Comparison of ENCODE assay signal across 12 cellular contexts in the genomic region with DNA sequence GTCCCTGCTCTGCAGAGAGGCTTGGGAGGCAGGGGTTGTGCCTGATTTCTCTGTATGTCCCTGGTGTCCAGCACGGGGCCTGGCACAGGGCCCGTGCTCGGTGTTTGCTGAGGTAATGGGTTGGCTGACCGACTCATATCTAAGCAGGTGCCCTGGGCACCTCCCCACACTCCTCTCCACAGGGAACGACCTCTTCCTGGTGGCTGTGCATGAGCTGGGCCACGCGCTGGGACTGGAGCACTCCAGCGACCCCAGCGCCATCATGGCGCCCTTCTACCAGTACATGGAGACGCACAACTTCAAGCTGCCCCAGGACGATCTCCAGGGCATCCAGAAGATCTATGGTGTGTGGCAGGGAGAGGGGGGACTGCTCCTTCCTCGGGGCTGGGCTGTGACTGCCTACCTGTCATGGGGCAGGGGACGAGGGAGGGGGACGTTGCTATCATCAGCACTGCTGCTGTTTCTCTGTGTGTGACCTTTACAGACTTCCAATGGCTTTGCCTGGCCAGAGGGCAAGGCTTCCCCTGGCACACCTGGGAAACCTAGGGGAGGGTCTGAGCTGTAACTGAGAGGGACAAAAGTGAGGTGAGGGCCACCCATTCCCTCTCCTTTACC. TPM values are rescaled to one million over a fixed set of nuclear protein-coding genes. Genes with fewer than 3 reads are reported as not detected.
DNase-seq lines count a peak whose midpoint lies in the region; ATAC-seq and TF ChIP-seq lines count a peak whose summit lies in the region.
"Had no signal": no experiment of that assay in that cellular context is flagged by ENCODE, and none has a peak within 500 bp of the region (broad histone marks: within the 10 kb centered on the region; RNA-seq: fewer than 3 reads in every experiment).

No MANE protein-coding gene starts in this region.

- no peaks in the 10 kb centered on the region for H3K9me2 ChIP-seq in hepatocyte (replicated peaks; ENCODE audit: insufficient read depth)

- H3K27ac Mint-ChIP-seq in Calu3 (ENCODE audit: unreplicated experiment) (peak overlapping the region; percentile 70), osteocyte (ENCODE audit: unreplicated experiment) (peak overlapping the region; percentile 58)
- H3K27ac Mint-ChIP-seq in activated CD4-positive, alpha-beta memory T cell treated with anti-CD3 and anti-CD28 coated beads for 36 hours = no peak overlapping the region
- H3K27ac Mint-ChIP-seq in stimulated activated memory B cell treated with anti-CD40 and anti-IgM and Interleukin-4, amounts not matched to agents 10 μg/mL and 1 μg/mL and 100 μg/mL, for 72 hours = no peak overlapping the region
- H3K27ac Mint-ChIP-seq: activated naive CD8-positive, alpha-beta T cell treated with anti-CD3 and anti-CD28 coated beads, Interleukin-2, amount 50 U/mL, for 24 hours had no signal

- peaks cover 23% of the 10 kb centered on the region for H3K4me1 ChIP-seq in hepatocyte (ENCODE audit: insufficient read depth)
- H3K4me1 ChIP-seq: BE2C had no signal

- 74% methylated on average over 15 of the region's 15 CpGs for WGBS in hepatocyte (ENCODE audit: low lambda C conversion rate, missing lambda C conversion rate)

- BruUV-seq in Calu3 (replicated peaks; lab: Mats Ljungman, UMichigan) = TSS peak; percentile 87

- no peaks in the 10 kb centered on the region for H3K27me3 ChIP-seq in hepatocyte
- H3K27me3 ChIP-seq: BE2C had no signal

- peak overlapping the region; percentile 89 for H3K27ac ChIP-seq in RWPE1
- peak overlapping the region; percentile 97 for H3K27ac ChIP-seq in hepatocyte

- H4K20me1 ChIP-seq in hepatocyte (ENCODE audit: insufficient read depth, poor library complexity, severe bottlenecking) = no peaks in the 10 kb centered on the region

- H3K9me3 Mint-ChIP-seq in Calu3 (ENCODE audit: low read depth, unreplicated experiment) = no peaks in the 10 kb centered on the region
- H3K9me3 Mint-ChIP-seq in osteocyte (ENCODE audit: unreplicated experiment) = no peaks in the 10 kb centered on the region
- no peaks in the 10 kb centered on the region for H3K9me3 Mint-ChIP-seq in activated CD4-positive, alpha-beta memory T cell treated with anti-CD3 and anti-CD28 coated beads for 36 hours
- H3K9me3 Mint-ChIP-seq in stimulated activated memory B cell treated with anti-CD40 and anti-IgM and Interleukin-4, amounts not matched to agents 10 μg/mL and 1 μg/mL and 100 μg/mL, for 72 hours = no peaks in the 10 kb centered on the region
- H3K9me3 Mint-ChIP-seq: activated naive CD8-positive, alpha-beta T cell treated with anti-CD3 and anti-CD28 coated beads, Interleukin-2, amount 50 U/mL, for 24 hours had no signal

- H3K36me3 ChIP-seq in hepatocyte (replicated peaks; ENCODE audit: insufficient read depth, low read depth) = no peaks in the 10 kb centered on the region
- H3K36me3 ChIP-seq: BE2C had no signal

- peak overlapping the region; percentile 50 for H3K4me2 ChIP-seq in hepatocyte

- DNase-seq in Calu3 = peak; percentile 76
- DNase-seq in RWPE1 (ENCODE audit: low spot score) = no peak
- no peak for DNase-seq in hepatocyte (ENCODE audit: low spot score)
- DNase-seq in osteocyte (ENCODE audit: extremely low spot score, unreplicated experiment) = no peak
- no peak for DNase-seq in D341Med (ENCODE audit: low spot score)
- no peak for DNase-seq in activated CD4-positive, alpha-beta memory T cell treated with anti-CD3 and anti-CD28 coated beads for 36 hours
- DNase-seq: activated naive CD8-positive, alpha-beta T cell treated with anti-CD3 and anti-CD28 coated beads, Interleukin-2, amount 50 U/mL, for 24 hours; BE2C; Karpas-422 had no signal

- no peak for ATAC-seq in GM18511 (IDR thresholded peaks at IDR 0.05; ENCODE audit: unreplicated experiment)
- no peak for ATAC-seq in stimulated activated memory B cell treated with anti-CD40 and anti-IgM and Interleukin-4, amounts not matched to agents 10 μg/mL and 1 μg/mL and 100 μg/mL, for 72 hours
- ATAC-seq: activated naive CD8-positive, alpha-beta T cell treated with anti-CD3 and anti-CD28 coated beads, Interleukin-2, amount 50 U/mL, for 24 hours had no signal

- H3K27me3 Mint-ChIP-seq in Calu3 (ENCODE audit: unreplicated experiment) (no peaks in the 10 kb centered on the region), osteocyte (ENCODE audit: unreplicated experiment) (no peaks in the 10 kb centered on the region)
- H3K27me3 Mint-ChIP-seq in activated CD4-positive, alpha-beta memory T cell treated with anti-CD3 and anti-CD28 coated beads for 36 hours = no peaks in the 10 kb centered on the region
- no peaks in the 10 kb centered on the region for H3K27me3 Mint-ChIP-seq in stimulated activated memory B cell treated with anti-CD40 and anti-IgM and Interleukin-4, amounts not matched to agents 10 μg/mL and 1 μg/mL and 100 μg/mL, for 72 hours
- H3K27me3 Mint-ChIP-seq: activated naive CD8-positive, alpha-beta T cell treated with anti-CD3 and anti-CD28 coated beads, Interleukin-2, amount 50 U/mL, for 24 hours had no signal

- no peak overlapping the region for H3K4me3 ChIP-seq in hepatocyte

- CTCF ChIA-PET in Calu3 (lab: Charles Lee) (interaction anchor here (0.6 to 3.9 kb wide), 14 partner anchors 12 to 1200 kb away, joined by 3 to 85 read pairs (median 4); partner anchors contain the start of genes EDEM2 and MMP24OS), RWPE1 (lab: Yijun Ruan, JAX) (interaction anchor here (0.6 to 2.7 kb wide), 11 partner anchors 14 to 200 kb away, joined by 3 to 14 read pairs (median 5); partner anchors contain the start of gene TRPC4AP)
- CTCF ChIA-PET in activated CD4-positive, alpha-beta memory T cell treated with anti-CD3 and anti-CD28 coated beads for 36 hours (lab: Charles Lee) = no interaction called here

- H3K36me3 Mint-ChIP-seq in Calu3 (ENCODE audit: insufficient read depth, unreplicated experiment) = peaks cover 20% of the 10 kb centered on the region
- peaks cover 18% of the 10 kb centered on the region for H3K36me3 Mint-ChIP-seq in osteocyte (ENCODE audit: unreplicated experiment)
- H3K36me3 Mint-ChIP-seq in activated CD4-positive, alpha-beta memory T cell treated with anti-CD3 and anti-CD28 coated beads for 36 hours = peaks cover 4% of the 10 kb centered on the region
- H3K36me3 Mint-ChIP-seq in stimulated activated memory B cell treated with anti-CD40 and anti-IgM and Interleukin-4, amounts not matched to agents 10 μg/mL and 1 μg/mL and 100 μg/mL, for 72 hours = peaks cover 35% of the 10 kb centered on the region

- H2AFZ ChIP-seq in hepatocyte = no peak overlapping the region

- TF ChIP-seq CTCF in Calu3 (IDR thresholded peaks at IDR 0.05; ENCODE audit: unreplicated experiment) (no peak), RWPE1 (conservative IDR thresholded peaks at IDR 0.05; ENCODE audit: low read depth) (no peak), hepatocyte (IDR thresholded peaks at IDR 0.05; ENCODE audit: poor library complexity) (no peak), osteocyte (IDR thresholded peaks at IDR 0.05) (no peak)

- H3K4me3 Mint-ChIP-seq in Calu3 (ENCODE audit: low read depth, unreplicated experiment) (peak overlapping the region; percentile 56), osteocyte (ENCODE audit: unreplicated experiment) (no peak overlapping the region)
- H3K4me3 Mint-ChIP-seq in activated CD4-positive, alpha-beta memory T cell treated with anti-CD3 and anti-CD28 coated beads for 36 hours = no peak overlapping the region
- no peak overlapping the region for H3K4me3 Mint-ChIP-seq in stimulated activated memory B cell treated with anti-CD40 and anti-IgM and Interleukin-4, amounts not matched to agents 10 μg/mL and 1 μg/mL and 100 μg/mL, for 72 hours
- H3K4me3 Mint-ChIP-seq: activated naive CD8-positive, alpha-beta T cell treated with anti-CD3 and anti-CD28 coated beads, Interleukin-2, amount 50 U/mL, for 24 hours had no signal

- H3K9me3 ChIP-seq in hepatocyte (ENCODE audit: low read depth) = no peaks in the 10 kb centered on the region
- H3K9me3 ChIP-seq: BE2C had no signal

- no peaks in the 10 kb centered on the region for H3K79me2 ChIP-seq in hepatocyte

- H3K4me1 Mint-ChIP-seq in Calu3 (ENCODE audit: low read depth, unreplicated experiment) (peaks cover 31% of the 10 kb centered on the region), osteocyte (ENCODE audit: unreplicated experiment) (peaks cover 12% of the 10 kb centered on the region)
- H3K4me1 Mint-ChIP-seq in activated CD4-positive, alpha-beta memory T cell treated with anti-CD3 and anti-CD28 coated beads for 36 hours (ENCODE audit: low read depth) = no peaks in the 10 kb centered on the region
- H3K4me1 Mint-ChIP-seq in stimulated activated memory B cell treated with anti-CD40 and anti-IgM and Interleukin-4, amounts not matched to agents 10 μg/mL and 1 μg/mL and 100 μg/mL, for 72 hours = peaks cover 6% of the 10 kb centered on the region
- H3K4me1 Mint-ChIP-seq: activated naive CD8-positive, alpha-beta T cell treated with anti-CD3 and anti-CD28 coated beads, Interleukin-2, amount 50 U/mL, for 24 hours had no signal

- intact Hi-C loops in Calu3 (cut with micrococcal nuclease; ENCODE audit: unreplicated experiment) = loop anchor here (2.0 kb wide), 1 partner anchor 55 kb away; no protein-coding TSS in a partner anchor
- intact Hi-C loops in activated CD4-positive, alpha-beta memory T cell treated with anti-CD3 and anti-CD28 coated beads for 36 hours (cut with micrococcal nuclease) = loop anchor here (10.0 kb wide), 1 partner anchor 429 kb away; no protein-coding TSS in a partner anchor

- POLR2A ChIA-PET in RWPE1 (lab: Yijun Ruan, JAX; ENCODE audit: low non-redundant PET) = no interaction called here
- POLR2A ChIA-PET in activated CD4-positive, alpha-beta memory T cell treated with anti-CD3 and anti-CD28 coated beads for 36 hours (lab: Charles Lee) = interaction anchor here (1.3 kb wide), 1 partner anchor 14 kb away, joined by 3 read pairs; the partner anchor contains the start of gene MMP24OS

RNA-seq across cellular contexts. Expression of gene MMP24OS, which starts 14.2 kb away (rescaled TPM):
- total RNA-seq in Calu3 (2022) (86.8 and 95.4 TPM in 2 replicates), hepatocyte (16.9 and 19.0 TPM in 2 replicates), osteocyte (118 and 120 TPM in 2 replicates)
- 58.5 and 60.1 TPM in 2 replicates for polyA plus RNA-seq in hepatocyte
- total RNA-seq in activated CD4-positive, alpha-beta memory T cell treated with anti-CD3 and anti-CD28 coated beads for 36 hours = 10 to 100 TPM; 35.0 to 38.1 TPM

RNA-seq across cellular contexts. Expression of gene EIF6, which starts 20.9 kb away (rescaled TPM):
- total RNA-seq in Calu3 (2022) = 271 and 317 TPM in 2 replicates
- total RNA-seq in hepatocyte = 108 and 112 TPM in 2 replicates
- polyA plus RNA-seq in hepatocyte = 207 and 230 TPM in 2 replicates
- total RNA-seq in osteocyte = 131 and 136 TPM in 2 replicates
- 100 to 1,000 TPM; 115 to 120 TPM for total RNA-seq in activated CD4-positive, alpha-beta memory T cell treated with anti-CD3 and anti-CD28 coated beads for 36 hours

RNA-seq across cellular contexts. Expression of gene FAM83C, which starts 28.5 kb away (rescaled TPM):
- 0.12 TPM in 1 of 2 replicates, not detected in the other for total RNA-seq in Calu3 (2022)
- not detected in 2 replicates for total RNA-seq in hepatocyte
- polyA plus RNA-seq in hepatocyte = 0.10 TPM in 1 of 2 replicates, not detected in the other
- not detected in 2 replicates for total RNA-seq in osteocyte
- not detected for total RNA-seq in activated CD4-positive, alpha-beta memory T cell treated with anti-CD3 and anti-CD28 coated beads for 36 hours
- total RNA-seq: myocyte had no signal

RNA-seq across cellular contexts. Expression of gene MMP24, which starts 37.2 kb away (rescaled TPM):
- total RNA-seq in Calu3 (2022) (5.8 and 8.2 TPM in 2 replicates), hepatocyte (0.76 and 1.2 TPM in 2 replicates), osteocyte (0.54 and 0.63 TPM in 2 replicates)
- polyA plus RNA-seq in hepatocyte = 0.69 and 1.2 TPM in 2 replicates
- not detected for total RNA-seq in activated CD4-positive, alpha-beta memory T cell treated with anti-CD3 and anti-CD28 coated beads for 36 hours

Comparison
In these comparisons a context has a peak if more than half of its experiments do, and no peak if none do; other contexts are left out.
1. H3K27ac Mint-ChIP-seq: peak in Calu3 (single experiment) and osteocyte (single experiment); none in activated CD4-positive, alpha-beta memory T cell treated with anti-CD3 and anti-CD28 coated beads for 36 hours (single experiment) and stimulated activated memory B cell treated with anti-CD40 and anti-IgM and Interleukin-4, amounts not matched to agents 10 μg/mL and 1 μg/mL and 100 μg/mL, for 72 hours (single experiment).